ENCODE assay signal across 12 cellular contexts in the genomic region with DNA sequence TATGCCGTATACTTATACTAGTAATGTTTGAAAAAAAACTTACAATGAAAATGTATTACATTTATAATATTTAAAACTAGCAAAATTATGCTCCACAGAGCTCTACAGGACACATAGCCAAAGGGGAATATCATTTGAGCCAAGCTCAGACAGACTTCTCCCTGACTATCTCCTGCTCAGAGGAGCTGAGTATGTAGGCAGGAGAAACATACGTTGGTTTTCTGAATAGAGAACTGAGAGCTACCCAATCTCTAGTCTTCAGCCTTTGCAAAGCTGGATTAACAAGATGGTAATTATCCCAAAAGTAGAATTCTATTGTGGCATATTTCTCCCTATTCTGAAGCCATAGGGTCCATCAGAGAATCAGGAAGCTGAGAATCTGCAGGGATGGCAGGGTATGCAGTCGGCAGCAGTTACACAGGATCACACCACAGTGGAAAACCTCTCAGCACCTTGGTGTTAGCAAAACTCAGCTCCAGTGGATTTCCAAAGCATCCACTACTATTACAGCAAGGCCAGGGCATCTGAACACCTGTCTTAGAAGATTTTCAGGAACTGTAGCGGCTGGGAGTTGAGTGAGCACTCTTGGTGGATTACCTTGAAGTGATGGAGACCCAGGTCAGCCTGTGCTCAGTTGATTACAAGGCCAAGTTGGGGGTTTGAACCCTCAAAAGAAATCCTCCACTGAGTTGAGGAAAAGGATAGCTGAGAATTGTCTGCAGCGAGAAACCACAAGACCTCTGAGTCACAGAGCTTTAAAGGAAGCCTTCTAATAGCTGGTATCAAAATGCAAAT. TPM values are rescaled to one million over a fixed set of nuclear protein-coding genes. Genes with fewer than 3 reads are reported as not detected.
DNase-seq lines count a peak whose midpoint lies in the region; ATAC-seq and TF ChIP-seq lines count a peak whose summit lies in the region.
"Had no signal": no experiment of that assay in that cellular context is flagged by ENCODE, and none has a peak within 500 bp of the region (broad histone marks: within the 10 kb centered on the region; RNA-seq: fewer than 3 reads in every experiment).

No MANE protein-coding gene starts in this region.

- H3K9me3 Mint-ChIP-seq in CD8-positive, alpha-beta T cell, result peaks cover 3% of the 10 kb centered on the region
- no peaks in the 10 kb centered on the region for H3K9me3 Mint-ChIP-seq in glutamatergic neuron (ENCODE audit: unreplicated experiment)

- no peak overlapping the region for H3K27ac ChIP-seq in CD8-positive, alpha-beta T cell (ENCODE audit: low read depth, low read length)
- peak overlapping the region; percentile 87 for H3K27ac ChIP-seq in effector memory CD4-positive, alpha-beta T cell (ENCODE audit: insufficient read depth, low read length, poor library complexity, severe bottlenecking)

- no peaks in the 10 kb centered on the region for H3K27me3 ChIP-seq in CD8-positive, alpha-beta T cell (ENCODE audit: insufficient read depth, low read length)
- H3K27me3 ChIP-seq in effector memory CD4-positive, alpha-beta T cell (replicated peaks; ENCODE audit: control insufficient read depth, insufficient read depth, low read length, poor library complexity, severe bottlenecking), result no peaks in the 10 kb centered on the region

- H3K9me3 ChIP-seq in CD8-positive, alpha-beta T cell (ENCODE audit: low read length), result no peaks in the 10 kb centered on the region
- no peaks in the 10 kb centered on the region for H3K9me3 ChIP-seq in effector memory CD4-positive, alpha-beta T cell (ENCODE audit: control insufficient read depth, low read length)

- H3K36me3 ChIP-seq in CD8-positive, alpha-beta T cell (ENCODE audit: insufficient read depth, low read length), result no peaks in the 10 kb centered on the region
- H3K36me3 ChIP-seq in effector memory CD4-positive, alpha-beta T cell (ENCODE audit: control insufficient read depth, insufficient read depth, low read length), result no peaks in the 10 kb centered on the region

- peaks cover 73% of the 10 kb centered on the region for H3K4me1 Mint-ChIP-seq in CD8-positive, alpha-beta T cell (ENCODE audit: low read depth)
- no peaks in the 10 kb centered on the region for H3K4me1 Mint-ChIP-seq in glutamatergic neuron (ENCODE audit: low read depth, unreplicated experiment)

- CTCF ChIA-PET in CD8-positive, alpha-beta T cell (lab: Charles Lee), result interaction anchor here (1.2 to 2.0 kb wide), 2 partner anchors 11 to 12 kb away, joined by 3 to 5 read pairs; no protein-coding TSS in a partner anchor

- no peak for TF ChIP-seq POLR2A in NB4 (IDR thresholded peaks at IDR 0.05; ENCODE audit: extremely low read depth, insufficient read length)

- POLR2A ChIA-PET in CD8-positive, alpha-beta T cell (lab: Charles Lee), result interaction anchor here (1.0 to 3.0 kb wide), 3 partner anchors 10 to 40 kb away, joined by 5 to 15 read pairs (median 9); a partner anchor contains a TSS

- H3K4me1 ChIP-seq in CD8-positive, alpha-beta T cell (ENCODE audit: insufficient read depth, low read length), result peaks cover 51% of the 10 kb centered on the region
- peaks cover 54% of the 10 kb centered on the region for H3K4me1 ChIP-seq in effector memory CD4-positive, alpha-beta T cell (ENCODE audit: control insufficient read depth, insufficient read depth, low read length, poor library complexity, severe bottlenecking)

- no peak for TF ChIP-seq CTCF in CD8-positive, alpha-beta T cell (IDR thresholded peaks at IDR 0.05)
- TF ChIP-seq CTCF in NB4 (IDR thresholded peaks at IDR 0.05; ENCODE audit: low read depth, low read length) (no peak), glutamatergic neuron (IDR thresholded peaks at IDR 0.05; ENCODE audit: partially characterized antibody, unreplicated experiment) (no peak)

- no peak overlapping the region for H3K4me3 Mint-ChIP-seq in CD8-positive, alpha-beta T cell
- H3K4me3 Mint-ChIP-seq in glutamatergic neuron (ENCODE audit: unreplicated experiment), result no peak overlapping the region

- no peaks in the 10 kb centered on the region for H3K36me3 Mint-ChIP-seq in CD8-positive, alpha-beta T cell
- no peaks in the 10 kb centered on the region for H3K36me3 Mint-ChIP-seq in glutamatergic neuron (ENCODE audit: unreplicated experiment)

- peak in 1 of 7 experiments; percentile 17 for DNase-seq in CD8-positive, alpha-beta T cell
- DNase-seq in NB4 (ENCODE audit: low read depth), result peak; percentile 12
- no peak for DNase-seq in effector memory CD4-positive, alpha-beta T cell
- no peak for DNase-seq in SHP77 treated with DMSO at 0.1 percent for 48 hours (lab: John Stamatoyannopoulos, UW)
- no peak for DNase-seq in islet precursor cell
- DNase-seq in glutamatergic neuron, result no peak
- DNase-seq: DMS 273 treated with DMSO at 0.1 percent for 48 hours, NCI-H526 treated with DMSO at 0.1 percent for 48 hours had no signal

- intact Hi-C loops in CD8-positive, alpha-beta T cell (cut with DNase I, micrococcal nuclease), result loop anchor here in 1 of 2 experiments (2.0 kb wide), 1 partner anchor 31 kb away; a partner anchor contains a TSS

- peak overlapping the region; percentile 83 for H3K27ac Mint-ChIP-seq in CD8-positive, alpha-beta T cell
- H3K27ac Mint-ChIP-seq in glutamatergic neuron (ENCODE audit: unreplicated experiment), result no peak overlapping the region

- no peaks in the 10 kb centered on the region for H3K27me3 Mint-ChIP-seq in CD8-positive, alpha-beta T cell (ENCODE audit: low read depth)
- no peaks in the 10 kb centered on the region for H3K27me3 Mint-ChIP-seq in glutamatergic neuron (ENCODE audit: unreplicated experiment)

- ATAC-seq in CD8-positive, alpha-beta T cell, result no peak
- ATAC-seq in GM18907 (IDR thresholded peaks at IDR 0.05; ENCODE audit: unreplicated experiment) (peak; percentile 14), HG03025 (IDR thresholded peaks at IDR 0.05; ENCODE audit: low FRiP score, unreplicated experiment) (no peak)

- no peak overlapping the region for H3K4me3 ChIP-seq in CD8-positive, alpha-beta T cell (ENCODE audit: low read depth, low read length)
- no peak overlapping the region for H3K4me3 ChIP-seq in NB4 (ENCODE audit: low read depth, low read length)
- no peak overlapping the region for H3K4me3 ChIP-seq in effector memory CD4-positive, alpha-beta T cell (ENCODE audit: insufficient read depth, low read depth, low read length, poor library complexity, severe bottlenecking)

RNA-seq across cellular contexts. Expression of a gene that starts 30.1 kb away (rescaled TPM):
- total RNA-seq in CD8-positive, alpha-beta T cell, result 1 to 10 TPM; 9.1 to 9.3 TPM
- total RNA-seq in glutamatergic neuron (ENCODE audit: unreplicated experiment), result not detected
- total RNA-seq: cerebellum, HT-29 had no signal

RNA-seq across cellular contexts. Expression of a gene that starts 31.5 kb away (rescaled TPM):
- total RNA-seq in CD8-positive, alpha-beta T cell, result 1 to 10 TPM; 7.5 to 7.7 TPM
- 11.5 TPM for total RNA-seq in glutamatergic neuron (ENCODE audit: unreplicated experiment)

RNA-seq across cellular contexts. Expression of a gene that starts 39.2 kb away (rescaled TPM):
- total RNA-seq in CD8-positive, alpha-beta T cell, result 100 to 1,000 TPM; 135 to 146 TPM
- total RNA-seq in glutamatergic neuron (ENCODE audit: unreplicated experiment), result 164 TPM

Comparison
In these comparisons a context has a peak if more than half of its experiments do, and no peak if none do; other contexts are left out.
1. RNA of a gene that starts 30.1 kb away (total RNA-seq): 9.1 to 9.3 TPM in CD8-positive, alpha-beta T cell; not detected in glutamatergic neuron (single experiment); every median in the first group is over 10 times any median in the second.